ENCODE assay signal across 1 cellular context in the genomic region with DNA sequence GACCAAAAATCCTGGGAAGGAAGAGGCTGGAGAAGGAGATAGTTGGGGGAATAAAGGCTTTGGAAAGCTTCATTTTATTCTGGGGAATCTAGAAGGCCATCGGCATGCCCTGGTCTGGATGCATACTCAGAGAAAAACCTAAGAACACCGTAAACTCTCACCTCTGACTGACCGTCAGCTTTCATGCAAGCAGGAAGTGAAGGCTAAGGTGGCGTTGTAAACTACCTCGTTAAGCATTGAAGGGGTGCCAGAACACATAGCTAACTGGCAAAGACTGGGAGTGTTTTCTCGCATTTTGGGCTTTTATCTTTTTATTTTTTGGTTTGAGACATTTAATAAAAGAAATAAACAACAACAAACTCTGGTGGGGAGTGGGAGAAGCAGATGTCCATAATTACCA.
TF ChIP-seq lines count a peak whose summit lies in the region.

No MANE protein-coding gene starts in this region.

TF ChIP-seq in GM23338, 12 proteins besides CTCF, POLR2A, EP300 and RAD21 (continued from another document):
- TF ChIP-seq, protein P1, sequence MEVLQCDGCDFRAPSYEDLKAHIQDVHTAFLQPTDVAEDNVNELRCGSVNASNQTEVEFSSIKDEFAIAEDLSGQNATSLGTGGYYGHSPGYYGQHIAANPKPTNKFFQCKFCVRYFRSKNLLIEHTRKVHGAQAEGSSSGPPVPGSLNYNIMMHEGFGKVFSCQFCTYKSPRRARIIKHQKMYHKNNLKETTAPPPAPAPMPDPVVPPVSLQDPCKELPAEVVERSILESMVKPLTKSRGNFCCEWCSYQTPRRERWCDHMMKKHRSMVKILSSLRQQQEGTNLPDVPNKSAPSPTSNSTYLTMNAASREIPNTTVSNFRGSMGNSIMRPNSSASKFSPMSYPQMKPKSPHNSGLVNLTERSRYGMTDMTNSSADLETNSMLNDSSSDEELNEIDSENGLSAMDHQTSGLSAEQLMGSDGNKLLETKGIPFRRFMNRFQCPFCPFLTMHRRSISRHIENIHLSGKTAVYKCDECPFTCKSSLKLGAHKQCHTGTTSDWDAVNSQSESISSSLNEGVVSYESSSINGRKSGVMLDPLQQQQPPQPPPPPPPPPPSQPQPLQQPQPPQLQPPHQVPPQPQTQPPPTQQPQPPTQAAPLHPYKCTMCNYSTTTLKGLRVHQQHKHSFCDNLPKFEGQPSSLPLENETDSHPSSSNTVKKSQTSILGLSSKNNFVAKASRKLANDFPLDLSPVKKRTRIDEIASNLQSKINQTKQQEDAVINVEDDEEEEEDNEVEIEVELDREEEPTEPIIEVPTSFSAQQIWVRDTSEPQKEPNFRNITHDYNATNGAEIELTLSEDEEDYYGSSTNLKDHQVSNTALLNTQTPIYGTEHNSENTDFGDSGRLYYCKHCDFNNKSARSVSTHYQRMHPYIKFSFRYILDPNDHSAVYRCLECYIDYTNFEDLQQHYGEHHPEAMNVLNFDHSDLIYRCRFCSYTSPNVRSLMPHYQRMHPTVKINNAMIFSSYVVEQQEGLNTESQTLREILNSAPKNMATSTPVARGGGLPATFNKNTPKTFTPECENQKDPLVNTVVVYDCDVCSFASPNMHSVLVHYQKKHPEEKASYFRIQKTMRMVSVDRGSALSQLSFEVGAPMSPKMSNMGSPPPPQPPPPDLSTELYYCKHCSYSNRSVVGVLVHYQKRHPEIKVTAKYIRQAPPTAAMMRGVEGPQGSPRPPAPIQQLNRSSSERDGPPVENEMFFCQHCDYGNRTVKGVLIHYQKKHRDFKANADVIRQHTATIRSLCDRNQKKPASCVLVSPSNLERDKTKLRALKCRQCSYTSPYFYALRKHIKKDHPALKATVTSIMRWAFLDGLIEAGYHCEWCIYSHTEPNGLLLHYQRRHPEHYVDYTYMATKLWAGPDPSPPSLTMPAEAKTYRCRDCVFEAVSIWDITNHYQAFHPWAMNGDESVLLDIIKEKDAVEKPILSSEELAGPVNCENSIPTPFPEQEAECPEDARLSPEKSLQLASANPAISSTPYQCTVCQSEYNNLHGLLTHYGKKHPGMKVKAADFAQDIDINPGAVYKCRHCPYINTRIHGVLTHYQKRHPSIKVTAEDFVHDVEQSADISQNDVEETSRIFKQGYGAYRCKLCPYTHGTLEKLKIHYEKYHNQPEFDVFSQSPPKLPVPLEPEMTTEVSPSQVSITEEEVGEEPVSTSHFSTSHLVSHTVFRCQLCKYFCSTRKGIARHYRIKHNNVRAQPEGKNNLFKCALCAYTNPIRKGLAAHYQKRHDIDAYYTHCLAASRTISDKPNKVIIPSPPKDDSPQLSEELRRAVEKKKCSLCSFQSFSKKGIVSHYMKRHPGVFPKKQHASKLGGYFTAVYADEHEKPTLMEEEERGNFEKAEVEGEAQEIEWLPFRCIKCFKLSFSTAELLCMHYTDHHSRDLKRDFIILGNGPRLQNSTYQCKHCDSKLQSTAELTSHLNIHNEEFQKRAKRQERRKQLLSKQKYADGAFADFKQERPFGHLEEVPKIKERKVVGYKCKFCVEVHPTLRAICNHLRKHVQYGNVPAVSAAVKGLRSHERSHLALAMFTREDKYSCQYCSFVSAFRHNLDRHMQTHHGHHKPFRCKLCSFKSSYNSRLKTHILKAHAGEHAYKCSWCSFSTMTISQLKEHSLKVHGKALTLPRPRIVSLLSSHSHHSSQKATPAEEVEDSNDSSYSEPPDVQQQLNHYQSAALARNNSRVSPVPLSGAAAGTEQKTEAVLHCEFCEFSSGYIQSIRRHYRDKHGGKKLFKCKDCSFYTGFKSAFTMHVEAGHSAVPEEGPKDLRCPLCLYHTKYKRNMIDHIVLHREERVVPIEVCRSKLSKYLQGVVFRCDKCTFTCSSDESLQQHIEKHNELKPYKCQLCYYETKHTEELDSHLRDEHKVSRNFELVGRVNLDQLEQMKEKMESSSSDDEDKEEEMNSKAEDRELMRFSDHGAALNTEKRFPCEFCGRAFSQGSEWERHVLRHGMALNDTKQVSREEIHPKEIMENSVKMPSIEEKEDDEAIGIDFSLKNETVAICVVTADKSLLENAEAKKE (CRISPR knock-in tag; IDR thresholded peaks at IDR 0.05) = no peak
- TF ChIP-seq POLR2AphosphoS5 (IDR thresholded peaks at IDR 0.05; ENCODE audit: low read depth) = no peak
